8 cellular contexts compared by ENCODE assay signal in the genomic region with DNA sequence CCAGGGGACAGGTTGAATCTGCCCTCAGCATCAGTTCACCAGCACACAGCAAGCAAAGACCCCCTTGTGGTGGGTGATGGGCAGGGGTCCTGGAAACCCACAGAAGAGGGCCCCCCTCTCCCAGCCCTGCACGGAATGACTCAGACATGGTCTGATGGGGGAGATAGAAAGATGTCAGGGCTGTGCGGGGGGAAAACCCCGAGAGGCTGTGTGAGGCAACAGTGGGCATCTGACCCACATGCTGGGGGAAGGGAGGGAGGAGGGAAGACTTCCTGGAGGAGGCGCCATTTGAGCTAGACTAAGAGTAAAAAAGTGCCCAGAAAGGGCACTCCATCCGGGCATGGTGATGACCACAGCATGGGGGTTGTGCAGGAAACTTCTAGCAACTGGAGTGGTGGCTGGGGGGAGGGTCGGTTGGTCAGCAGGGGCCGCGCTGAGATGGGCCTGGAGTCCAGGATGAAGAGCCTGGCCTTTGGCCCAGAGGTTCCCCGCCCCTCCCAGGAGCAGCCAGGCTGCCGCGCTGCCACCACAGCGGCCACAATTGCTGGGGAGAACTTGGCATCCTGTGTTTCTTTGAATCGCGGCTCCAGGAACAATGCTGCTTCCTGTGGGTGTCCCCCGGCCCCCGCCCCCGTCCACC. TPM values are rescaled to one million over a fixed set of nuclear protein-coding genes. Genes with fewer than 3 reads are reported as not detected.
DNase-seq lines count a peak whose midpoint lies in the region; ATAC-seq and TF ChIP-seq lines count a peak whose summit lies in the region.

No MANE protein-coding gene starts in this region.

- TF ChIP-seq RAD21 in SK-N-SH (IDR thresholded peaks at IDR 0.05; ENCODE audit: low read length) = no peak

- peaks cover 19% of the 10 kb centered on the region for H3K4me1 Mint-ChIP-seq in activated naive CD8-positive, alpha-beta T cell treated with anti-CD3 and anti-CD28 coated beads, Interleukin-2, amount 10 ng/mL, durations not matched to agents 7 days and 5 days

- peaks cover 34% of the 10 kb centered on the region for H3F3A ChIP-seq in SK-N-SH (replicated peaks; ENCODE audit: insufficient read depth)

- H3K27ac Mint-ChIP-seq in activated naive CD8-positive, alpha-beta T cell treated with anti-CD3 and anti-CD28 coated beads, Interleukin-2, amount 10 ng/mL, durations not matched to agents 7 days and 5 days = peak overlapping the region; percentile 94

- peak in 1 of 2 experiments; percentile 21; a peak in 1 of 4 replicates for TF ChIP-seq EP300 in SK-N-SH (IDR thresholded peaks at IDR 0.05; ENCODE audit: borderline replicate concordance in 1 of 2, low read depth in 1 of 2, low read length in 1 of 2)

- H3K4me1 ChIP-seq in SK-N-SH (ENCODE audit: control insufficient read depth in 1 of 2, insufficient read depth in 2 of 2, low read depth in 1 of 2, low read length in 1 of 2) = peaks cover 53 to 59% of the 10 kb centered on the region in 2 experiments; a peak in 3 of 4 replicates

- peaks cover 48% of the 10 kb centered on the region for H3K79me2 ChIP-seq in SK-N-SH (ENCODE audit: insufficient read depth)

- H3K4me3 Mint-ChIP-seq in activated naive CD8-positive, alpha-beta T cell treated with anti-CD3 and anti-CD28 coated beads, Interleukin-2, amount 10 ng/mL, durations not matched to agents 7 days and 5 days = peak overlapping the region; percentile 97

- 52% methylated on average over 17 of the region's 17 CpGs for WGBS in SK-N-SH (ENCODE audit: low lambda C conversion rate)

- peak overlapping the region in 1 of 2 experiments; percentile 40; a peak in 1 of 4 replicates for H3K4me3 ChIP-seq in SK-N-SH (ENCODE audit: low read depth in 2 of 2, low read length in 1 of 2)

- no peaks in the 10 kb centered on the region for H3K9me3 Mint-ChIP-seq in activated naive CD8-positive, alpha-beta T cell treated with anti-CD3 and anti-CD28 coated beads, Interleukin-2, amount 10 ng/mL, durations not matched to agents 7 days and 5 days

- no peak for TF ChIP-seq CTCF in GM13977 (IDR thresholded peaks at IDR 0.05; ENCODE audit: extremely low read depth, insufficient read depth, missing control alignments)
- TF ChIP-seq CTCF in SK-N-SH (IDR thresholded peaks at IDR 0.05) = no peak; the same call in 1 of the 2 replicates

- H4K20me1 ChIP-seq in SK-N-SH (ENCODE audit: insufficient read depth) = peaks cover 10% of the 10 kb centered on the region; the same call in 1 of the 2 replicates

- CTCF ChIA-PET in SK-N-SH (lab: Yijun Ruan, JAX) = interaction anchor here (1.2 to 1.5 kb wide), 3 partner anchors 44 to 71 kb away, joined by 5 to 8 read pairs (median 6); no protein-coding TSS in a partner anchor

- no peaks in the 10 kb centered on the region for H3K9me2 ChIP-seq in SK-N-SH

- peak overlapping the region; percentile 90 for H3K4me2 ChIP-seq in SK-N-SH

- peak; percentile 30 for ATAC-seq in activated naive CD8-positive, alpha-beta T cell treated with anti-CD3 and anti-CD28 coated beads, Interleukin-2, amount 10 ng/mL, durations not matched to agents 7 days and 5 days (ENCODE audit: low read depth)
- ATAC-seq in left colon (peak; percentile 13), HG03571 (IDR thresholded peaks at IDR 0.05; ENCODE audit: unreplicated experiment) (no peak)

- in situ Hi-C loops in GM13977 (cut with MboI; ENCODE audit: low pct_unique_long_range_greater_than_20kb, low sequenced_read_pairs, unreplicated experiment) = no loop called here

- POLR2A ChIA-PET in SK-N-SH (lab: Yijun Ruan, JAX) = interaction anchor here (0.6 kb wide), 1 partner anchor 160 kb away, joined by 6 read pairs; no protein-coding TSS in a partner anchor
- POLR2A ChIA-PET in activated naive CD8-positive, alpha-beta T cell treated with anti-CD3 and anti-CD28 coated beads, Interleukin-2, amount 10 ng/mL, durations not matched to agents 7 days and 5 days (lab: Charles Lee) = interaction anchor here (0.6 to 12.9 kb wide), 8 partner anchors 7 to 189 kb away, joined by 3 to 207 read pairs (median 4); no protein-coding TSS in a partner anchor

- no peak overlapping the region for H2AFZ ChIP-seq in SK-N-SH (ENCODE audit: low read depth)

- no peaks in the 10 kb centered on the region for H3K27me3 ChIP-seq in SK-N-SH (ENCODE audit: insufficient read depth)

- DNase-seq in GM13977 (ENCODE audit: low spot score) = peak; percentile 66
- no peak for DNase-seq in SK-N-SH
- peak; percentile 80 for DNase-seq in activated naive CD8-positive, alpha-beta T cell treated with anti-CD3 and anti-CD28 coated beads, Interleukin-2, amount 10 ng/mL, durations not matched to agents 7 days and 5 days
- peak; percentile 74 for DNase-seq in left colon
- DNase-seq in stimulated activated CD4-positive, alpha-beta T cell treated with anti-CD3 and anti-CD28 coated beads, TNF-alpha, amount 100 ng/mL, for 48 hours (ENCODE audit: low read depth in 3 of 3) = peak in 2 of 3 donors; percentile 41 to 68
- DNase-seq in GM03348 (ENCODE audit: low spot score) = no peak
- DNase-seq in Ammon's horn (ENCODE audit: low spot score) = no peak

- intact Hi-C loops in left colon (cut with DNase I, micrococcal nuclease) = no loop called here

- H3K27ac ChIP-seq in SK-N-SH (ENCODE audit: low read depth in 2 of 2, low read length in 1 of 2) = no peak overlapping the region; a peak in 1 of 4 replicates

- H3K9ac ChIP-seq in SK-N-SH = peak overlapping the region; percentile 11; the same call in 1 of the 2 replicates

- H3K36me3 ChIP-seq in SK-N-SH (replicated peaks in 1 of 2; ENCODE audit: control insufficient read depth in 1 of 2, insufficient read depth in 2 of 2, low read length in 1 of 2) = peaks cover 0 to 6% of the 10 kb centered on the region in 2 experiments

- no peaks in the 10 kb centered on the region for H3K27me3 Mint-ChIP-seq in activated naive CD8-positive, alpha-beta T cell treated with anti-CD3 and anti-CD28 coated beads, Interleukin-2, amount 10 ng/mL, durations not matched to agents 7 days and 5 days

- H3K9me3 ChIP-seq in SK-N-SH = no peaks in the 10 kb centered on the region

- peaks cover 21% of the 10 kb centered on the region for H3K36me3 Mint-ChIP-seq in activated naive CD8-positive, alpha-beta T cell treated with anti-CD3 and anti-CD28 coated beads, Interleukin-2, amount 10 ng/mL, durations not matched to agents 7 days and 5 days

TF ChIP-seq in SK-N-SH, 30 proteins besides CTCF, POLR2A, EP300 and RAD21 (continues in another document):
- TF ChIP-seq FOSL2 (IDR thresholded peaks at IDR 0.05; ENCODE audit: borderline replicate concordance, low read depth) (peak; percentile 51; the same call in 1 of the 2 replicates), RXRA (IDR thresholded peaks at IDR 0.05; ENCODE audit: borderline replicate concordance, low read depth) (no peak), PBX3 (IDR thresholded peaks at IDR 0.05) (peak; percentile 59), NFIC (IDR thresholded peaks at IDR 0.05; ENCODE audit: borderline replicate concordance) (no peak; the same call in 1 of the 2 replicates)

RNA-seq across cellular contexts. Expression of gene LFNG, which starts 2.5 kb away (rescaled TPM):
- 7.6 and 9.4 TPM in 2 replicates for polyA plus RNA-seq in SK-N-SH (2012; rRNA removed)
- 3.5 and 5.9 TPM in 2 replicates for polyA plus RNA-seq in SK-N-SH (2012; cell fraction: cytosol; rRNA removed)
- 13.3 and 14.4 TPM in 2 replicates for polyA plus RNA-seq in SK-N-SH (2012; cell fraction: nucleus; rRNA removed)
- 100 to 1,000 TPM; 115 to 121 TPM for total RNA-seq in activated naive CD8-positive, alpha-beta T cell treated with anti-CD3 and anti-CD28 coated beads, Interleukin-2, amount 10 ng/mL, durations not matched to agents 7 days and 5 days
- total RNA-seq in left colon = 10 to 100 TPM; 48.3 to 70.1 TPM

RNA-seq across cellular contexts. Expression of gene BRAT1, which starts 33.3 kb away (rescaled TPM):
- polyA plus RNA-seq in SK-N-SH (2012; rRNA removed) = 34.1 and 36.2 TPM in 2 replicates
- 8.3 and 16.1 TPM in 2 replicates for polyA plus RNA-seq in SK-N-SH (2012; cell fraction: cytosol; rRNA removed)
- 154 and 256 TPM in 2 replicates for polyA plus RNA-seq in SK-N-SH (2012; cell fraction: nucleus; rRNA removed)
- total RNA-seq in activated naive CD8-positive, alpha-beta T cell treated with anti-CD3 and anti-CD28 coated beads, Interleukin-2, amount 10 ng/mL, durations not matched to agents 7 days and 5 days = 10 to 100 TPM; 33.5 to 40.1 TPM
- total RNA-seq in left colon = 10 to 100 TPM; 21.8 to 21.9 TPM

RNA-seq across cellular contexts. Expression of gene IQCE, which starts 36.7 kb away (rescaled TPM):
- 14.4 and 15.1 TPM in 2 replicates for polyA plus RNA-seq in SK-N-SH (2012; rRNA removed)
- polyA plus RNA-seq in SK-N-SH (2012; cell fraction: cytosol; rRNA removed) = 11.2 and 12.8 TPM in 2 replicates
- polyA plus RNA-seq in SK-N-SH (2012; cell fraction: nucleus; rRNA removed) = 37.7 and 46.3 TPM in 2 replicates
- total RNA-seq in activated naive CD8-positive, alpha-beta T cell treated with anti-CD3 and anti-CD28 coated beads, Interleukin-2, amount 10 ng/mL, durations not matched to agents 7 days and 5 days = 10 to 100 TPM in 1 of 2 experiments, 1 to 10 TPM in 1; 8.3 to 10.0 TPM
- total RNA-seq in left colon = 10 to 100 TPM; 28.5 to 30.5 TPM

RNA-seq across cellular contexts. Expression of gene GRIFIN, which starts 45.9 kb away (rescaled TPM):
- polyA plus RNA-seq in SK-N-SH (2012; rRNA removed) = not detected in 2 replicates
- not detected in 2 replicates for polyA plus RNA-seq in SK-N-SH (2012; cell fraction: cytosol; rRNA removed)
- not detected in 2 replicates for polyA plus RNA-seq in SK-N-SH (2012; cell fraction: nucleus; rRNA removed)
- not detected for total RNA-seq in activated naive CD8-positive, alpha-beta T cell treated with anti-CD3 and anti-CD28 coated beads, Interleukin-2, amount 10 ng/mL, durations not matched to agents 7 days and 5 days
- not detected for total RNA-seq in left colon

Comparison
In these comparisons a context has a peak if more than half of its experiments do, and no peak if none do; other contexts are left out.
1. DNase-seq: peak in GM13977 (single experiment), activated naive CD8-positive, alpha-beta T cell treated with anti-CD3 and anti-CD28 coated beads, Interleukin-2, amount 10 ng/mL, durations not matched to agents 7 days and 5 days (single experiment), left colon (2 of 2) and stimulated activated CD4-positive, alpha-beta T cell treated with anti-CD3 and anti-CD28 coated beads, TNF-alpha, amount 100 ng/mL, for 48 hours (2 of 3); none in SK-N-SH (single experiment), GM03348 (single experiment) and Ammon's horn (single experiment).